ENCODE assay signal across 22 cellular contexts in genomic region chr1:218616681-218617080, GRCh38.
DNase-seq lines count a peak whose midpoint lies in the region; FAIRE-seq and TF ChIP-seq lines count a peak whose summit lies in the region.
"Had no signal": no experiment of that assay in that cellular context is flagged by ENCODE, and none has a peak within 500 bp of the region (broad histone marks: within the 10 kb centered on the region; RNA-seq: fewer than 3 reads in every experiment).

No MANE protein-coding gene starts in this region.

- peak; percentile 30 for DNase-seq in EH (ENCODE audit: low read depth)
- peak; percentile 54 for DNase-seq in amniotic epithelial cell (ENCODE audit: low read depth)
- DNase-seq in endothelial cell of umbilical vein (ENCODE audit: low read depth, low spot score) = peak; percentile 13
- DNase-seq in iris pigment epithelial cell (ENCODE audit: low read depth) = peak; percentile 48
- DNase-seq in central memory CD4-positive, alpha-beta T cell = no peak
- no peak for DNase-seq in D721Med (ENCODE audit: insufficient read length, low spot score)
- no peak for DNase-seq in posterior cingulate gyrus
- DNase-seq: ACHN; C1 segment of cervical spinal cord; CD8-positive, alpha-beta memory T cell; DND-41; GF-D8; HCEC 1CT; Kasumi-1; NCI-H1105; NCI-H2081 treated with DMSO at 0.1 percent for 48 hours; NCI-H510A; NCI-H774; Right ventricle myocardium superior had no signal

- no peaks in the 10 kb centered on the region for H3K36me3 ChIP-seq in endothelial cell of umbilical vein (ENCODE audit: control insufficient read depth in 2 of 2, extremely low read depth in 1 of 2, insufficient read depth in 2 of 2, low read length in 2 of 2)

- POLR2A ChIA-PET in endothelial cell of umbilical vein (lab: Charles Lee) = no interaction called here

- no peaks in the 10 kb centered on the region for H3K9me1 ChIP-seq in endothelial cell of umbilical vein (replicated peaks; ENCODE audit: control insufficient read depth, extremely low read depth, insufficient read depth, low read length)

- BruUV-seq in endothelial cell of umbilical vein (replicated peaks; lab: Mats Ljungman, UMichigan) = no TSS peak

- FAIRE-seq in endothelial cell of umbilical vein (lab: Jason Lieb, UNC) = no peak
- FAIRE-seq in D721Med (lab: Jason Lieb, UNC) = no peak
- FAIRE-seq: GM19239 had no signal

- no peak overlapping the region for H3K9ac ChIP-seq in endothelial cell of umbilical vein (replicated peaks; ENCODE audit: extremely low read depth, insufficient read depth, low read length)

- intact Hi-C loops in endothelial cell of umbilical vein (cut with micrococcal nuclease) = loop anchor here (10.0 kb wide), 1 partner anchor 448 kb away; no protein-coding TSS in a partner anchor
- intact Hi-C loops in posterior cingulate gyrus (cut with DNase I) = no loop called here

- no peaks in the 10 kb centered on the region for H4K20me1 ChIP-seq in endothelial cell of umbilical vein (replicated peaks; ENCODE audit: control insufficient read depth, extremely low read depth, insufficient read depth, low read length)

- no peak overlapping the region for H3K4me3 ChIP-seq in endothelial cell of umbilical vein (replicated peaks in 1 of 3; ENCODE audit: insufficient read depth in 1 of 3, low read depth in 1 of 3, low read length in 3 of 3)
- H3K4me3 ChIP-seq: GM23338, SK-N-MC had no signal

- dilution Hi-C loops in endothelial cell of umbilical vein (cut with MboI; ENCODE audit: extremely low pct_ligation_motif_present, low sequenced_read_pairs) = no loop called here

- no peaks in the 10 kb centered on the region for H3K9me3 ChIP-seq in endothelial cell of umbilical vein (replicated peaks; ENCODE audit: control insufficient read depth, insufficient read depth, low read length)

- CTCF ChIA-PET in endothelial cell of umbilical vein (lab: Charles Lee) = interaction anchor here (1.2 kb wide), 1 partner anchor 450 kb away, joined by 3 read pairs; no protein-coding TSS in a partner anchor

- no peak for TF ChIP-seq POLR2A in endothelial cell of umbilical vein (IDR thresholded peaks at IDR 0.05; ENCODE audit: low read depth, low read length)

- no peak overlapping the region for H3K4me2 ChIP-seq in endothelial cell of umbilical vein (ENCODE audit: insufficient read depth, low read length)
- H3K4me2 ChIP-seq: GM23338 had no signal

- no peak overlapping the region for H3K27ac ChIP-seq in endothelial cell of umbilical vein (ENCODE audit: insufficient read depth, low read depth, low read length)
- H3K27ac ChIP-seq: SK-N-MC had no signal

- no peaks in the 10 kb centered on the region for H3K27me3 ChIP-seq in endothelial cell of umbilical vein (ENCODE audit: control insufficient read depth in 2 of 2, insufficient read depth in 2 of 2, low read length in 2 of 2)

- H2AFZ ChIP-seq in endothelial cell of umbilical vein (ENCODE audit: low read depth, low read length) = no peak overlapping the region
- H2AFZ ChIP-seq: GM23338 had no signal

- TF ChIP-seq CTCF in endothelial cell of umbilical vein (IDR thresholded peaks at IDR 0.05; ENCODE audit: extremely low read depth in 1 of 2, insufficient read depth in 1 of 2, low read depth in 1 of 2, low read length in 2 of 2) (no peak), D721Med (IDR thresholded peaks at IDR 0.05; ENCODE audit: insufficient read depth, missing control alignments) (no peak)

- peaks cover 9% of the 10 kb centered on the region for H3K4me1 ChIP-seq in endothelial cell of umbilical vein (ENCODE audit: control insufficient read depth, extremely low read depth, insufficient read depth, low read length)

- H3K79me2 ChIP-seq in endothelial cell of umbilical vein (ENCODE audit: control insufficient read depth, insufficient read depth, low read length) = no peaks in the 10 kb centered on the region

TF ChIP-seq in endothelial cell of umbilical vein, 7 proteins besides CTCF, POLR2A, EP300 and RAD21:
- TF ChIP-seq GATA2 (IDR thresholded peaks at IDR 0.05; ENCODE audit: insufficient read depth, insufficient read length, low read depth, low read length) (no peak), MYC (IDR thresholded peaks at IDR 0.05; ENCODE audit: low read depth, low read length) (no peak)
TF ChIP-seq in endothelial cell of umbilical vein: peak in this region for 0.

Comparison
In these comparisons a context has a peak if more than half of its experiments do, and no peak if none do; other contexts are left out.
1. DNase-seq: peak in EH (single experiment), amniotic epithelial cell (single experiment), endothelial cell of umbilical vein (single experiment) and iris pigment epithelial cell (single experiment); none in central memory CD4-positive, alpha-beta T cell (single experiment), D721Med (single experiment) and posterior cingulate gyrus (0 of 10).